ENCODE assay signal across 8 cellular contexts in genomic region chr2:87025927-87026326, GRCh38. TPM values are rescaled to one million over a fixed set of nuclear protein-coding genes. Genes with fewer than 3 reads are reported as not detected.
DNase-seq lines count a peak whose midpoint lies in the region; ATAC-seq, FAIRE-seq and TF ChIP-seq lines count a peak whose summit lies in the region.
"Not testable (repeated sequence)": the region's sequence is repeated elsewhere in the genome, so short reads cannot be mapped to it uniquely, and the experiment has no call there.
"Had no signal": no experiment of that assay in that cellular context is flagged by ENCODE, and none has a peak within 500 bp of the region (broad histone marks: within the 10 kb centered on the region; RNA-seq: fewer than 3 reads in every experiment).

No MANE protein-coding gene starts in this region.

- POLR2A ChIA-PET in A549 (lab: Yijun Ruan, JAX); HEK293T (lab: Yijun Ruan, JAX); Panc1 (lab: Charles Lee): not testable (repeated sequence)

- not testable (repeated sequence) for H3K4me1 ChIP-seq in A549; Panc1 (ENCODE audit: control insufficient read depth, insufficient read depth, low read length); pancreas

- H3K4me1 Mint-ChIP-seq in activated naive CD8-positive, alpha-beta T cell treated with anti-CD3 and anti-CD28 coated beads, Interleukin-2, amount 50 U/mL, for 24 hours: not testable (repeated sequence)

- 48% methylated on average over 6 of the region's 6 CpGs for WGBS in A549 (ENCODE audit: missing lambda C conversion rate)
- 55 to 72% methylated on average over 2 to 3 of the region's 6 CpGs for WGBS in pancreas, 2 donors

- TF ChIP-seq EP300 in A549 (IDR thresholded peaks at IDR 0.05): not testable (repeated sequence)

- not testable (repeated sequence) for H3K36me3 Mint-ChIP-seq in activated naive CD8-positive, alpha-beta T cell treated with anti-CD3 and anti-CD28 coated beads, Interleukin-2, amount 50 U/mL, for 24 hours (ENCODE audit: low read depth)

- H3K9me3 Mint-ChIP-seq in activated naive CD8-positive, alpha-beta T cell treated with anti-CD3 and anti-CD28 coated beads, Interleukin-2, amount 50 U/mL, for 24 hours: not testable (repeated sequence)

- not testable (repeated sequence) for H3K36me3 ChIP-seq in Panc1 (ENCODE audit: control insufficient read depth, insufficient read depth, low read length); pancreas

- H3K27ac ChIP-seq in A549; Panc1 (ENCODE audit: low read length); pancreas: not testable (repeated sequence)

- not testable (repeated sequence) for H3K27me3 Mint-ChIP-seq in activated naive CD8-positive, alpha-beta T cell treated with anti-CD3 and anti-CD28 coated beads, Interleukin-2, amount 50 U/mL, for 24 hours

- in situ Hi-C loops in Panc1 (cut with HindIII; ENCODE audit: low pct_unique_long_range_greater_than_20kb, low sequenced_read_pairs): not testable (repeated sequence)

- ATAC-seq in A549 (peak; percentile 72 to 86; a peak in 4 of 6 replicates), Panc1 (0 out of 2 replicates have a peak, but pooled peaks have one; percentile 51), Right ventricle myocardium superior (ENCODE audit: poor library complexity) (peak; percentile 47), left lobe of liver (peak; percentile 76), pancreas (peak in 3 of 4 donors; percentile 27 to 46 (median 38))
- ATAC-seq in activated naive CD8-positive, alpha-beta T cell treated with anti-CD3 and anti-CD28 coated beads, Interleukin-2, amount 50 U/mL, for 24 hours: peak; percentile 40

- BruUV-seq in Panc1 (replicated peaks; lab: Mats Ljungman, UMichigan): not testable (repeated sequence)

- H3K4me2 ChIP-seq in A549: not testable (repeated sequence)

- intact Hi-C loops in Panc1 (cut with micrococcal nuclease; ENCODE audit: unreplicated experiment); Right ventricle myocardium superior (cut with DNase I); pancreas (cut with DNase I): not testable (repeated sequence)

- not testable (repeated sequence) for DNase-seq in A549 (ENCODE audit: low read depth in 1 of 2, low spot score in 1 of 2); HEK293T (ENCODE audit: extremely low spot score); Panc1 (ENCODE audit: low read depth, low spot score); activated naive CD8-positive, alpha-beta T cell treated with anti-CD3 and anti-CD28 coated beads, Interleukin-2, amount 50 U/mL, for 24 hours; Right ventricle myocardium superior; left lobe of liver (ENCODE audit: low spot score); pancreas

- H3K27me3 ChIP-seq in Panc1 (ENCODE audit: control insufficient read depth, insufficient read depth, low read length); pancreas: not testable (repeated sequence)

- FAIRE-seq in A549 (lab: Jason Lieb, UNC); pancreas (lab: Jason Lieb, UNC): not testable (repeated sequence)

- not testable (repeated sequence) for TF ChIP-seq RAD21 in A549 (conservative IDR thresholded peaks at IDR 0.05 in 1 of 2, IDR thresholded peaks at IDR 0.05 in 1 of 2)

- H3K9me3 ChIP-seq in A549; Panc1 (ENCODE audit: control insufficient read depth, insufficient read depth, low read depth, low read length); pancreas: not testable (repeated sequence)

- CTCF ChIA-PET in A549 (lab: Yijun Ruan, JAX); HEK293T (lab: Yijun Ruan, JAX); Panc1 (lab: Charles Lee): not testable (repeated sequence)

- TF ChIP-seq POLR2A in A549 (IDR thresholded peaks at IDR 0.05; ENCODE audit: low read length): not testable (repeated sequence)

- not testable (repeated sequence) for TF ChIP-seq CTCF in A549 (IDR thresholded peaks at IDR 0.05); Panc1 (IDR thresholded peaks at IDR 0.05); pancreas (IDR thresholded peaks at IDR 0.05)

- not testable (repeated sequence) for H3K4me3 ChIP-seq in A549; Panc1 (ENCODE audit: low read depth in 2 of 2, low read length in 2 of 2); pancreas

- H3K27ac Mint-ChIP-seq in activated naive CD8-positive, alpha-beta T cell treated with anti-CD3 and anti-CD28 coated beads, Interleukin-2, amount 50 U/mL, for 24 hours: not testable (repeated sequence)

- not testable (repeated sequence) for H3K4me3 Mint-ChIP-seq in activated naive CD8-positive, alpha-beta T cell treated with anti-CD3 and anti-CD28 coated beads, Interleukin-2, amount 50 U/mL, for 24 hours

TF ChIP-seq in HEK293T, 16 proteins besides CTCF, POLR2A, EP300 and RAD21:
- TF ChIP-seq ZNF384 (IDR thresholded peaks at IDR 0.05): 0 out of 2 replicates have a peak, but pooled peaks have one; percentile 14

RNA-seq across cellular contexts. Expression of gene PLGLB1, which starts 4.3 kb away (rescaled TPM):
- polyA plus RNA-seq in A549 (2011; rRNA removed) (1.7 TPM in 2 replicates), A549 (2017; fragmentation: RNase III; extraction: RNeasy Plus Mini Kit Qiagen cat#74134 plus additional on column Dnase treatment) (0.59 to 1.0 TPM in 2 of 3 replicates, not detected in the other), pancreas (1 to 10 TPM; 3.0 to 7.4 TPM)
- polyA plus RNA-seq in A549 (2012; cell fraction: cytosol; rRNA removed): 0.22 and 0.39 TPM in 2 replicates
- polyA plus RNA-seq in A549 (2012; cell fraction: nucleus; rRNA removed): 0.80 and 1.3 TPM in 2 replicates
- 0.70 and 1.2 TPM in 2 replicates for polyA minus RNA-seq in A549 (2011; rRNA and poly(A)+ RNA removed)
- total RNA-seq in Panc1 (2021; ENCODE audit: unreplicated experiment) (1.4 TPM), Right ventricle myocardium superior (2.7 TPM), left lobe of liver (104 TPM), pancreas (1 to 10 TPM in 5 of 6 donors, under 1 TPM in 1; 0.38 to 3.7 (median 1.2) TPM)
- 0.41 TPM for polyA plus RNA-seq in Panc1 (2012; ENCODE audit: insufficient read length)
- total RNA-seq: Caco-2 had no signal

Comparison
In these comparisons a context has a peak if more than half of its experiments do, and no peak if none do; other contexts are left out.
1. RNA of gene PLGLB1, which starts 4.3 kb away (total RNA-seq): 104 TPM in left lobe of liver (single experiment); 2.7 TPM in Right ventricle myocardium superior (single experiment), 1.4 TPM in Panc1 (single experiment) and 0.38 to 3.7 TPM in pancreas; every median in the first group is over 10 times any median in the second.
2. Peak in every context shown above with its lines, with median percentiles within 50 percentile points of each other: ATAC-seq.